36 cellular contexts compared by ENCODE assay signal in genomic region chr1:94104776-94105462, GRCh38. TPM values are rescaled to one million over a fixed set of nuclear protein-coding genes. Genes with fewer than 3 reads are reported as not detected.
DNase-seq lines count a peak whose midpoint lies in the region; ATAC-seq, FAIRE-seq and TF ChIP-seq lines count a peak whose summit lies in the region.
"Had no signal": no experiment of that assay in that cellular context is flagged by ENCODE, and none has a peak within 500 bp of the region (broad histone marks: within the 10 kb centered on the region; RNA-seq: fewer than 3 reads in every experiment).

No MANE protein-coding gene starts in this region.

- peak overlapping the region; percentile 44 for H3K4me3 Mint-ChIP-seq in endothelial cell (ENCODE audit: unreplicated experiment)
- H3K4me3 Mint-ChIP-seq in nephron progenitor cell = peak overlapping the region; percentile 27
- H3K4me3 Mint-ChIP-seq in CD8-positive, alpha-beta T cell = no peak overlapping the region
- H3K4me3 Mint-ChIP-seq: activated CD4-positive, alpha-beta T cell treated with anti-CD3 and anti-CD28 coated beads for 36 hours; activated naive CD8-positive, alpha-beta T cell treated with anti-CD3 and anti-CD28 coated beads for 36 hours; CD4-positive, alpha-beta memory T cell; stimulated activated effector memory CD8-positive, alpha-beta T cell treated with anti-CD3 and anti-CD28 coated beads, Interleukin-12 subunit alpha, Interleukin-12 subunit beta, amount 100 ng/mL, for 72 hours had no signal

- DNase-seq in cardiac septum (ENCODE audit: low spot score) (peak; percentile 38), heart left ventricle (no peak), endothelial cell (ENCODE audit: low spot score) (no peak), nephron progenitor cell (no peak), GM12891 (ENCODE audit: insufficient read length, low spot score) (no peak), NCI-H1436 (lab: John Stamatoyannopoulos, UW) (no peak)
- DNase-seq in CD8-positive, alpha-beta T cell = no peak
- DNase-seq: activated CD4-positive, alpha-beta T cell treated with anti-CD3 and anti-CD28 coated beads for 36 hours; activated effector memory CD4-positive, alpha-beta T cell treated with anti-CD3 and anti-CD28 coated beads, Interleukin-2, amount 50 U/mL, for 16 hours; activated naive CD8-positive, alpha-beta T cell treated with anti-CD3 and anti-CD28 coated beads for 36 hours; activated T-cell treated with anti-CD3 and anti-CD28 coated beads, Interleukin-2, amount 50 U/mL, for 1 hour; aorta; CD4-positive, alpha-beta memory T cell; colonic mucosa; effector CD8-positive, alpha-beta T cell; EL; glutamatergic neuron; H9; left ventricle myocardium inferior; midbrain; naive B cell; NCI-H1048; NCI-H1694; NCI-H446 treated with DMSO at 0.1 percent for 48 hours; NCI-H774; occipital lobe; SIG-M5; SW 1271; upper lobe of right lung had no signal

- peaks cover 0 to 14% (median 0%) of the 10 kb centered on the region in 12 donors for H3K4me1 ChIP-seq in heart left ventricle
- peaks cover 5% of the 10 kb centered on the region for H3K4me1 ChIP-seq in CD8-positive, alpha-beta T cell (ENCODE audit: insufficient read depth, low read length)
- H3K4me1 ChIP-seq: colonic mucosa, upper lobe of right lung had no signal

- TF ChIP-seq POLR2A in heart left ventricle (IDR thresholded peaks at IDR 0.05) (no peak), GM12891 (IDR thresholded peaks at IDR 0.05; ENCODE audit: low read depth, low read length) (no peak)

- no peaks in the 10 kb centered on the region for H3K9me3 ChIP-seq in heart left ventricle
- no peaks in the 10 kb centered on the region for H3K9me3 ChIP-seq in CD8-positive, alpha-beta T cell (ENCODE audit: low read length)
- H3K9me3 ChIP-seq: colonic mucosa, left ventricle myocardium inferior, upper lobe of right lung had no signal

- 94 to 97% (median 96%) methylated on average over 7 of the region's 7 CpGs for WGBS in heart left ventricle, 4 donors

- H3K9me3 Mint-ChIP-seq in endothelial cell (ENCODE audit: unreplicated experiment) (no peaks in the 10 kb centered on the region), nephron progenitor cell (no peaks in the 10 kb centered on the region)
- H3K9me3 Mint-ChIP-seq in CD8-positive, alpha-beta T cell = no peaks in the 10 kb centered on the region
- H3K9me3 Mint-ChIP-seq: activated naive CD8-positive, alpha-beta T cell treated with anti-CD3 and anti-CD28 coated beads for 36 hours; CD4-positive, alpha-beta memory T cell; H9; stimulated activated effector memory CD8-positive, alpha-beta T cell treated with anti-CD3 and anti-CD28 coated beads, Interleukin-12 subunit alpha, Interleukin-12 subunit beta, amount 100 ng/mL, for 72 hours had no signal

- FAIRE-seq in GM12891 (lab: Jason Lieb, UNC) = no peak
- FAIRE-seq: A204.1, islet of Langerhans had no signal

- no peak overlapping the region for H3K4me3 ChIP-seq in heart left ventricle
- H3K4me3 ChIP-seq in CD8-positive, alpha-beta T cell (ENCODE audit: low read depth, low read length) = no peak overlapping the region
- H3K4me3 ChIP-seq: cardiac muscle cell, colonic mucosa, left ventricle myocardium inferior, upper lobe of right lung had no signal

- CTCF ChIA-PET in CD8-positive, alpha-beta T cell (lab: Charles Lee) = no interaction called here

- POLR2A ChIA-PET in CD8-positive, alpha-beta T cell (lab: Charles Lee) = no interaction called here

- peaks cover 0 to 46% (median 0%) of the 10 kb centered on the region in 9 donors for H3K27me3 ChIP-seq in heart left ventricle
- H3K27me3 ChIP-seq in CD8-positive, alpha-beta T cell (ENCODE audit: insufficient read depth, low read length) = no peaks in the 10 kb centered on the region
- H3K27me3 ChIP-seq: cardiac muscle cell, colonic mucosa had no signal

- no peak for ATAC-seq in heart left ventricle
- no peak for ATAC-seq in CD8-positive, alpha-beta T cell
- ATAC-seq in GM18517 (IDR thresholded peaks at IDR 0.05; ENCODE audit: unreplicated experiment) = no peak
- ATAC-seq: activated CD4-positive, alpha-beta T cell treated with anti-CD3 and anti-CD28 coated beads for 36 hours; upper lobe of right lung had no signal

- intact Hi-C loops in cardiac septum (cut with DNase I) = no loop called here
- intact Hi-C loops in heart left ventricle (cut with DNase I) = no loop called here
- intact Hi-C loops in CD8-positive, alpha-beta T cell (cut with DNase I, micrococcal nuclease) = no loop called here

- peaks cover 12% of the 10 kb centered on the region for H3K36me3 Mint-ChIP-seq in endothelial cell (ENCODE audit: low read depth, unreplicated experiment)
- no peaks in the 10 kb centered on the region for H3K36me3 Mint-ChIP-seq in nephron progenitor cell (ENCODE audit: low read depth)
- H3K36me3 Mint-ChIP-seq in CD8-positive, alpha-beta T cell = no peaks in the 10 kb centered on the region
- H3K36me3 Mint-ChIP-seq: activated naive CD8-positive, alpha-beta T cell treated with anti-CD3 and anti-CD28 coated beads for 36 hours; CD4-positive, alpha-beta memory T cell; stimulated activated effector memory CD8-positive, alpha-beta T cell treated with anti-CD3 and anti-CD28 coated beads, Interleukin-12 subunit alpha, Interleukin-12 subunit beta, amount 100 ng/mL, for 72 hours had no signal

- H3K36me3 ChIP-seq in heart left ventricle = no peaks in the 10 kb centered on the region
- no peaks in the 10 kb centered on the region for H3K36me3 ChIP-seq in CD8-positive, alpha-beta T cell (ENCODE audit: insufficient read depth, low read length)
- H3K36me3 ChIP-seq: cardiac muscle cell, colonic mucosa, left ventricle myocardium inferior, upper lobe of right lung had no signal

- H3K27ac Mint-ChIP-seq in endothelial cell (ENCODE audit: unreplicated experiment) = peak overlapping the region; percentile 23
- no peak overlapping the region for H3K27ac Mint-ChIP-seq in nephron progenitor cell
- no peak overlapping the region for H3K27ac Mint-ChIP-seq in CD8-positive, alpha-beta T cell
- H3K27ac Mint-ChIP-seq: activated CD4-positive, alpha-beta T cell treated with anti-CD3 and anti-CD28 coated beads for 36 hours; activated naive CD8-positive, alpha-beta T cell treated with anti-CD3 and anti-CD28 coated beads for 36 hours; CD4-positive, alpha-beta memory T cell; naive B cell; stimulated activated effector memory CD8-positive, alpha-beta T cell treated with anti-CD3 and anti-CD28 coated beads, Interleukin-12 subunit alpha, Interleukin-12 subunit beta, amount 100 ng/mL, for 72 hours had no signal

- H3K27me3 Mint-ChIP-seq in endothelial cell (ENCODE audit: unreplicated experiment) (peaks cover 16% of the 10 kb centered on the region), nephron progenitor cell (ENCODE audit: low read depth, poor library complexity) (peaks cover 17% of the 10 kb centered on the region)
- H3K27me3 Mint-ChIP-seq in CD8-positive, alpha-beta T cell (ENCODE audit: low read depth) = peaks cover 16% of the 10 kb centered on the region

- TF ChIP-seq CTCF in heart left ventricle (IDR thresholded peaks at IDR 0.05) (no peak), endothelial cell (IDR thresholded peaks at IDR 0.05; ENCODE audit: unreplicated experiment) (no peak), nephron progenitor cell (IDR thresholded peaks at IDR 0.05) (no peak)
- no peak for TF ChIP-seq CTCF in CD8-positive, alpha-beta T cell (IDR thresholded peaks at IDR 0.05)

- H3K4me1 Mint-ChIP-seq in endothelial cell (ENCODE audit: unreplicated experiment) (peaks cover 32% of the 10 kb centered on the region), nephron progenitor cell (peaks cover 75% of the 10 kb centered on the region)
- peaks cover 6% of the 10 kb centered on the region for H3K4me1 Mint-ChIP-seq in CD8-positive, alpha-beta T cell (ENCODE audit: low read depth)
- H3K4me1 Mint-ChIP-seq: activated CD4-positive, alpha-beta T cell treated with anti-CD3 and anti-CD28 coated beads for 36 hours had no signal

- no peak overlapping the region for H3K27ac ChIP-seq in heart left ventricle
- no peak overlapping the region for H3K27ac ChIP-seq in CD8-positive, alpha-beta T cell (ENCODE audit: low read depth, low read length)
- H3K27ac ChIP-seq: cardiac muscle cell, colonic mucosa, left ventricle myocardium inferior, upper lobe of right lung had no signal

TF ChIP-seq in GM12891, 5 proteins besides CTCF, POLR2A, EP300 and RAD21:
- TF ChIP-seq TAF1 (IDR thresholded peaks at IDR 0.05; ENCODE audit: low read depth, low read length) (no peak), PAX5 (IDR thresholded peaks at IDR 0.05; ENCODE audit: insufficient read depth, low read length, severe bottlenecking) (no peak), POU2F2 (IDR thresholded peaks at IDR 0.05; ENCODE audit: low read depth, low read length) (no peak), SPI1 (IDR thresholded peaks at IDR 0.05; ENCODE audit: low read depth, low read length) (no peak), POLR2AphosphoS5 (IDR thresholded peaks at IDR 0.05; ENCODE audit: low read depth, low read length) (no peak)

RNA-seq across cellular contexts. Expression of gene ABCA4, which starts 16.0 kb away (rescaled TPM):
- total RNA-seq in cardiac septum (0.19 TPM), heart left ventricle (under 1 TPM in 7 of 9 donors, not detected in 2; 0.13 to 0.37 (median 0.24) TPM), endothelial cell (ENCODE audit: unreplicated experiment) (51.7 TPM)
- polyA plus RNA-seq in heart left ventricle = under 1 TPM; 0.04 to 0.08 TPM
- total RNA-seq in CD8-positive, alpha-beta T cell = not detected
- polyA plus RNA-seq in GM12891 (2012; ENCODE audit: low read depth, missing spikeins) = not detected
- total RNA-seq: activated CD8-positive, alpha-beta memory T cell treated with anti-CD3 and anti-CD28 coated beads for 36 hours; activated naive CD8-positive, alpha-beta T cell treated with anti-CD3 and anti-CD28 coated beads for 36 hours; cardiac muscle cell; CD4-positive, alpha-beta memory T cell; epithelial cell of proximal tubule; H9 had no signal
- polyA plus RNA-seq: CD4-positive, alpha-beta memory T cell had no signal

Comparison
In these comparisons a context has a peak if more than half of its experiments do, and no peak if none do; other contexts are left out.
1. RNA of gene ABCA4, which starts 16.0 kb away (total RNA-seq): 51.7 TPM in endothelial cell (single experiment); 0.19 TPM in cardiac septum (single experiment), 0.13 to 0.37 TPM in heart left ventricle and not detected in CD8-positive, alpha-beta T cell; every median in the first group is over 10 times any median in the second.